8 cellular contexts compared by ENCODE assay signal in the genomic region with DNA sequence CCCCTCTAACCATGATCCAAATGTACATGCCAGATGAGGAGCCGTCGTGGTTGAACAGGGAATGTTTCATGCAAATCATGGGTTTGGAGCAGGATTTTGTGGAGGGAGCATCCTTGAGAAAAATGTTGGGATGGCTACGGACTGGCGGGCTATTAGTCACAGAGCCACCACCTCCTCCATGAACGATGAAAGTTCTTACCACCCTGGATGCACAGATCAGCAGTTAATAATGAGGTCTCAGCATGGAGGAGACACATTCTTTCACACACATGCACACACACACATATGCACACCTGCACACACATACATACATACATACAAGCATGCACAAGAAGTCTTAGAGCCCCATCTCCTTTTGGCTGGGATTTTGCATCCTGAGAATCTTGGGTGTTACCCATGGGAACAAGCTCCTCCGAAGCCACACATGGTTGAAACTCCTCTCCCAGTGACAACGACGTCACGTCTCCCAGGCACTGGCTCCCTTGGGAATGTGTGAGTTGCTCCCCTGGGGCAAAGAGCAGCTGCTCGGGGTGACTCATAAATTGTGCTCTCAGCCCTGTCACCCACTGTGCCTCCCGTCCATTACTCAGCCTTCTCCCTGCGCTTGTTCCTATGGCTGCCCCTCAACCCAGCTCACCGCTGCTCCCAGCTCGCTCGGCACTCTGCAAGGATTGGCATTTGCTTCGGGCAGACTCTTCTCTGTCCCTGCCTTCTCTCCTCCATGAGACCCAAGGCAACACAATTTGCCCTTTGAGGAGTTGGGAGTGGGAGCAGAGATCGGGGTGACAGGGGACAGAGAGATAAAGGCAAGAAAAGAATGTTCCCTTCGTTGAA.
DNase-seq lines count a peak whose midpoint lies in the region; ATAC-seq and TF ChIP-seq lines count a peak whose summit lies in the region.

No MANE protein-coding gene starts in this region.

- peak overlapping the region; percentile 98 for H3K27ac ChIP-seq in RWPE2 (ENCODE audit: poor library complexity, severe bottlenecking)

- H3K27me3 Mint-ChIP-seq in naive thymus-derived CD8-positive, alpha-beta T cell = peaks cover 0 to 16% (median 13%) of the 10 kb centered on the region in 5 donors
- peaks cover 2% of the 10 kb centered on the region for H3K27me3 Mint-ChIP-seq in activated CD4-positive, alpha-beta T cell treated with anti-CD3 and anti-CD28 coated beads for 36 hours
- H3K27me3 Mint-ChIP-seq in activated naive CD8-positive, alpha-beta T cell treated with anti-CD3 and anti-CD28 coated beads for 36 hours = peaks cover 6% of the 10 kb centered on the region

- peaks cover 64% of the 10 kb centered on the region for H3K4me1 ChIP-seq in RWPE2 (ENCODE audit: insufficient read depth, poor library complexity, severe bottlenecking)

- H3K36me3 ChIP-seq in RWPE2 (ENCODE audit: low read depth) = peaks cover 6% of the 10 kb centered on the region; the same call in 1 of the 2 replicates

- H3K9me3 ChIP-seq in RWPE2 (ENCODE audit: severe bottlenecking) = peaks cover 3% of the 10 kb centered on the region

- no peaks in the 10 kb centered on the region for H3K36me3 Mint-ChIP-seq in naive thymus-derived CD8-positive, alpha-beta T cell
- no peaks in the 10 kb centered on the region for H3K36me3 Mint-ChIP-seq in activated CD4-positive, alpha-beta T cell treated with anti-CD3 and anti-CD28 coated beads for 36 hours (ENCODE audit: low read depth)
- no peaks in the 10 kb centered on the region for H3K36me3 Mint-ChIP-seq in activated naive CD8-positive, alpha-beta T cell treated with anti-CD3 and anti-CD28 coated beads for 36 hours

- H3K4me3 ChIP-seq in RWPE2 (ENCODE audit: severe bottlenecking) = peak overlapping the region; percentile 1

- H3K27me3 ChIP-seq in RWPE2 (ENCODE audit: insufficient read depth, poor library complexity, severe bottlenecking) = no peaks in the 10 kb centered on the region

- peak; percentile 39 for ATAC-seq in HG02970 (IDR thresholded peaks at IDR 0.05; ENCODE audit: low FRiP score, unreplicated experiment)
- ATAC-seq in RWPE2 (ENCODE audit: low read depth) = peak; percentile 65
- no peak for ATAC-seq in naive thymus-derived CD8-positive, alpha-beta T cell
- no peak for ATAC-seq in activated CD4-positive, alpha-beta T cell treated with anti-CD3 and anti-CD28 coated beads for 36 hours

- POLR2A ChIA-PET in naive thymus-derived CD8-positive, alpha-beta T cell (lab: Charles Lee) = no interaction called here
- POLR2A ChIA-PET in activated CD4-positive, alpha-beta T cell treated with anti-CD3 and anti-CD28 coated beads for 36 hours (lab: Charles Lee) = interaction anchor here (0.6 kb wide), 1 partner anchor 948 kb away, joined by 3 read pairs; no protein-coding TSS in a partner anchor

- peaks cover 0 to 1% (median 0%) of the 10 kb centered on the region in 9 donors for H3K9me3 Mint-ChIP-seq in naive thymus-derived CD8-positive, alpha-beta T cell
- H3K9me3 Mint-ChIP-seq in activated CD4-positive, alpha-beta T cell treated with anti-CD3 and anti-CD28 coated beads for 36 hours (ENCODE audit: low read depth) = no peaks in the 10 kb centered on the region
- H3K9me3 Mint-ChIP-seq in activated naive CD8-positive, alpha-beta T cell treated with anti-CD3 and anti-CD28 coated beads for 36 hours = no peaks in the 10 kb centered on the region

- H3K4me1 Mint-ChIP-seq in naive thymus-derived CD8-positive, alpha-beta T cell = no peaks in the 10 kb centered on the region
- H3K4me1 Mint-ChIP-seq in activated CD4-positive, alpha-beta T cell treated with anti-CD3 and anti-CD28 coated beads for 36 hours = no peaks in the 10 kb centered on the region
- peaks cover 2% of the 10 kb centered on the region for H3K4me1 Mint-ChIP-seq in activated naive CD8-positive, alpha-beta T cell treated with anti-CD3 and anti-CD28 coated beads for 36 hours

- intact Hi-C loops in activated CD4-positive, alpha-beta T cell treated with anti-CD3 and anti-CD28 coated beads for 36 hours (cut with DNase I, micrococcal nuclease) = no loop called here

- in situ Hi-C loops in GM13976 (cut with MboI; ENCODE audit: low sequenced_read_pairs, unreplicated experiment) = no loop called here

- CTCF ChIA-PET in activated CD4-positive, alpha-beta T cell treated with anti-CD3 and anti-CD28 coated beads for 36 hours (lab: Charles Lee) = no interaction called here

- H3K27ac Mint-ChIP-seq in naive thymus-derived CD8-positive, alpha-beta T cell = no peak overlapping the region
- no peak overlapping the region for H3K27ac Mint-ChIP-seq in activated CD4-positive, alpha-beta T cell treated with anti-CD3 and anti-CD28 coated beads for 36 hours
- no peak overlapping the region for H3K27ac Mint-ChIP-seq in activated naive CD8-positive, alpha-beta T cell treated with anti-CD3 and anti-CD28 coated beads for 36 hours

- peak; percentile 45 for DNase-seq in GM13976 (ENCODE audit: low spot score)
- DNase-seq in RWPE2 (ENCODE audit: low spot score) = peak; percentile 95
- DNase-seq in kidney glomerular epithelial cell (lab: John Stamatoyannopoulos, UW) = peak; percentile 96
- DNase-seq in NOMO-1 (lab: John Stamatoyannopoulos, UW; ENCODE audit: unreplicated experiment in 2 of 2) = no peak
- DNase-seq in naive thymus-derived CD8-positive, alpha-beta T cell = no peak
- no peak for DNase-seq in activated CD4-positive, alpha-beta T cell treated with anti-CD3 and anti-CD28 coated beads for 36 hours
- DNase-seq in activated naive CD8-positive, alpha-beta T cell treated with anti-CD3 and anti-CD28 coated beads for 36 hours = no peak

- H3K4me3 Mint-ChIP-seq in naive thymus-derived CD8-positive, alpha-beta T cell = no peak overlapping the region
- no peak overlapping the region for H3K4me3 Mint-ChIP-seq in activated CD4-positive, alpha-beta T cell treated with anti-CD3 and anti-CD28 coated beads for 36 hours
- H3K4me3 Mint-ChIP-seq in activated naive CD8-positive, alpha-beta T cell treated with anti-CD3 and anti-CD28 coated beads for 36 hours = no peak overlapping the region

- TF ChIP-seq CTCF in GM13976 (IDR thresholded peaks at IDR 0.05; ENCODE audit: borderline replicate concordance, control extremely low read depth, extremely low read depth, insufficient read depth, missing control alignments) (no peak), RWPE2 (IDR thresholded peaks at IDR 0.05; ENCODE audit: poor library complexity, severe bottlenecking) (no peak)

Comparison
In these comparisons a context has a peak if more than half of its experiments do, and no peak if none do; other contexts are left out.
1. DNase-seq: peak in GM13976 (single experiment), RWPE2 (single experiment) and kidney glomerular epithelial cell (single experiment); none in NOMO-1 (0 of 2), naive thymus-derived CD8-positive, alpha-beta T cell (0 of 10), activated CD4-positive, alpha-beta T cell treated with anti-CD3 and anti-CD28 coated beads for 36 hours (single experiment) and activated naive CD8-positive, alpha-beta T cell treated with anti-CD3 and anti-CD28 coated beads for 36 hours (single experiment).
2. ATAC-seq: peak in HG02970 (single experiment) and RWPE2 (single experiment); none in naive thymus-derived CD8-positive, alpha-beta T cell (0 of 2) and activated CD4-positive, alpha-beta T cell treated with anti-CD3 and anti-CD28 coated beads for 36 hours (single experiment).